18 cellular contexts compared by ENCODE assay signal in the genomic region with DNA sequence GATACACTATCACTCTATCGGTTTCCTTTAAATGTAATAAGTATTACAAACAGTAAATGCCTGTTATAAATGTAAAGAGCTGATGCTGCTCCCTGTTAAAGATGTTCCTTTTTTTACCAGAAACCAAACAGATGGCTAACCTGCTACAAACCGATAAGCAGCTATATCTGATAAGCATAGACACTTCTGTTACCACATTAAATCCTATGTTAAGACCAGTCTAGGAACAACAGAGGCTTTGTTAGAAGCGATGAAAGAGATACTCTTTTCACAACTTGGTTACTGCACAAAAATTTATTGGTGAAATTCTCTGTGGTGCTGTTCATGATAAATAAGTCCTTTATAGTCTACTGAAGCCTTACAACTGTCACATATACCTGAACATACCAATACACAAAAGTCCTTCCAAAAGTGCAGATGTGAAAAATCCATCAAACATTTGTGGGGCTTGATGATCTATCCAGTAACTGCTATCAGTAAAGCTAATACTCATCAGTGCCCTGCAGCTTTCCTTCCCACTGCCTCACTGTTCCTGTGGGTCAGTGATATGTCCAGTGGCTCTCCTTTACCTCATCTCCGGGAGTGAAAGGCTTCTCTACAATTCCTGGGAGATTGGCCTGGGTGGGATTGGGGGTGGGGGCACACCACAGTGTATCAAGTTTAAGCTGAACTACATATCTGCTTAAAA.
"Had no signal": no experiment of that assay in that cellular context is flagged by ENCODE, and none has a peak within 500 bp of the region (broad histone marks: within the 10 kb centered on the region; RNA-seq: fewer than 3 reads in every experiment).

No MANE protein-coding gene starts in this region.

- H3K4me3 ChIP-seq: left lung, pancreas, smooth muscle cell, testis, upper lobe of right lung had no signal

- ATAC-seq: left lung; natural killer cell treated with Interleukin-12 subunit alpha and Interleukin-12 subunit beta and Interleukin-15 and Interleukin-18, amount 100 ng/mL, for 72 hours; pancreas; sciatic nerve; upper lobe of right lung had no signal

- DNase-seq: activated B cell treated with CpG ODN at 0.5 μM for 24 hours; activated CD4-positive, alpha-beta memory T cell treated with anti-CD3 and anti-CD28 coated beads for 36 hours; activated CD4-positive, alpha-beta T cell treated with anti-CD3 and anti-CD28 coated beads for 4 hours; activated naive CD4-positive, alpha-beta T cell; activated naive CD8-positive, alpha-beta T cell treated with anti-CD3 and anti-CD28 coated beads for 36 hours; activated T-cell treated with anti-CD3 and anti-CD28 coated beads for 4 hours; amniotic stem cell; caudate nucleus; endodermal cell; left lung; pancreas; stimulated activated CD4-positive, alpha-beta T cell treated with anti-CD3 and anti-CD28 coated beads, Interleukin-4, amount 100 ng/mL, for 1 hour; testis; upper lobe of right lung had no signal

- H3K4me2 ChIP-seq: smooth muscle cell had no signal

- H3K27me3 ChIP-seq: pancreas, testis, upper lobe of right lung had no signal

- H3K36me3 ChIP-seq: left lung, neutrophil, pancreas, upper lobe of right lung had no signal

- H3K27ac ChIP-seq: left lung, neutrophil, pancreas, testis, upper lobe of right lung had no signal

- H3K4me1 ChIP-seq: left lung, testis, upper lobe of right lung had no signal

- H3K9me3 ChIP-seq: neutrophil, pancreas, testis, upper lobe of right lung had no signal
